19 cellular contexts compared by ENCODE assay signal in genomic region chr11:10480026-10480425, GRCh38. TPM values are rescaled to one million over a fixed set of nuclear protein-coding genes. Genes with fewer than 3 reads are reported as not detected.
DNase-seq lines count a peak whose midpoint lies in the region; ATAC-seq and TF ChIP-seq lines count a peak whose summit lies in the region.
"Had no signal": no experiment of that assay in that cellular context is flagged by ENCODE, and none has a peak within 500 bp of the region (broad histone marks: within the 10 kb centered on the region; RNA-seq: fewer than 3 reads in every experiment).

No MANE protein-coding gene starts in this region.

- H3K4me3 ChIP-seq in heart left ventricle, result no peak overlapping the region
- H3K4me3 ChIP-seq: BLaER1 treated with 17β-estradiol and CSF1 and Interleukin-3, amounts not matched to agents 10 nM and 100 nM; Peyer's patch had no signal

- peaks cover 0 to 34% (median 0%) of the 10 kb centered on the region in 9 donors for H3K36me3 ChIP-seq in heart left ventricle
- H3K36me3 ChIP-seq: Peyer's patch had no signal

- H3K27me3 Mint-ChIP-seq in activated T-cell treated with anti-CD3 and anti-CD28 coated beads, Interleukin-2, amount 50 U/mL, for 24 hours, result no peaks in the 10 kb centered on the region
- no peaks in the 10 kb centered on the region for H3K27me3 Mint-ChIP-seq in memory B cell

- H3K9me3 Mint-ChIP-seq in activated T-cell treated with anti-CD3 and anti-CD28 coated beads, Interleukin-2, amount 50 U/mL, for 24 hours, result no peaks in the 10 kb centered on the region
- H3K9me3 Mint-ChIP-seq in memory B cell, result no peaks in the 10 kb centered on the region

- peaks cover 3% of the 10 kb centered on the region for H3K4me1 Mint-ChIP-seq in activated T-cell treated with anti-CD3 and anti-CD28 coated beads, Interleukin-2, amount 50 U/mL, for 24 hours (ENCODE audit: low read depth)
- peaks cover 30% of the 10 kb centered on the region for H3K4me1 Mint-ChIP-seq in memory B cell

- no peak overlapping the region for H3K4me3 Mint-ChIP-seq in activated T-cell treated with anti-CD3 and anti-CD28 coated beads, Interleukin-2, amount 50 U/mL, for 24 hours
- no peak overlapping the region for H3K4me3 Mint-ChIP-seq in memory B cell

- no peaks in the 10 kb centered on the region for H3K9me3 ChIP-seq in heart left ventricle
- H3K9me3 ChIP-seq: BLaER1 treated with 17β-estradiol and CSF1 and Interleukin-3, amounts not matched to agents 10 nM and 100 nM; Peyer's patch had no signal

- peaks cover 66% of the 10 kb centered on the region for H3K36me3 Mint-ChIP-seq in activated T-cell treated with anti-CD3 and anti-CD28 coated beads, Interleukin-2, amount 50 U/mL, for 24 hours (ENCODE audit: low read depth)
- peaks cover 42% of the 10 kb centered on the region for H3K36me3 Mint-ChIP-seq in memory B cell

- H3K27ac Mint-ChIP-seq in activated T-cell treated with anti-CD3 and anti-CD28 coated beads, Interleukin-2, amount 50 U/mL, for 24 hours, result peak overlapping the region; percentile 40
- peak overlapping the region; percentile 62 for H3K27ac Mint-ChIP-seq in memory B cell

- DNase-seq in activated T-cell treated with anti-CD3 and anti-CD28 coated beads, Interleukin-2, amount 50 U/mL, for 24 hours, result peak; percentile 12
- no peak for DNase-seq in activated T-cell treated with anti-CD3 and anti-CD28 coated beads, Interleukin-2, amount 50 U/mL, for 48 hours
- peak; percentile 59 for DNase-seq in NCI-H446 treated with DMSO at 0.1 percent for 48 hours (lab: John Stamatoyannopoulos, UW)
- no peak for DNase-seq in memory B cell (ENCODE audit: low spot score in 2 of 2)
- no peak for DNase-seq in DMS53 treated with DMSO at 0.1 percent for 48 hours (lab: John Stamatoyannopoulos, UW; ENCODE audit: unreplicated experiment)
- DNase-seq in heart left ventricle, result no peak
- no peak for DNase-seq in stimulated activated CD4-positive, alpha-beta T cell treated with anti-CD3 and anti-CD28 coated beads, Interleukin-12 subunit alpha, Interleukin-12 subunit beta, amount 100 ng/mL, for 4 hours
- DNase-seq: ACHN, DMS79, IMR-90, NCI-H1105, NCI-H146, NCI-H2029, NCI-H2227 treated with DMSO at 0.1 percent for 48 hours, NCI-H524 treated with DMSO at 0.1 percent for 48 hours had no signal

- no peak for ATAC-seq in memory B cell (ENCODE audit: low read depth)
- no peak for ATAC-seq in heart left ventricle

- no peak for TF ChIP-seq CTCF in heart left ventricle (IDR thresholded peaks at IDR 0.05)

- H3K27ac ChIP-seq in temporal lobe (ENCODE audit: low read depth, low read length), result peak overlapping the region; percentile 31
- H3K27ac ChIP-seq in heart left ventricle, result no peak overlapping the region
- H3K27ac ChIP-seq: 22Rv1; BLaER1 treated with 17β-estradiol and CSF1 and Interleukin-3, amounts not matched to agents 10 nM and 100 nM; Peyer's patch had no signal

- 75 to 86% (median 80%) methylated on average over 6 of the region's 6 CpGs for WGBS in heart left ventricle, 4 donors

- intact Hi-C loops in heart left ventricle (cut with DNase I), result no loop called here

- no peaks in the 10 kb centered on the region for H3K4me1 ChIP-seq in heart left ventricle
- H3K4me1 ChIP-seq: Peyer's patch had no signal

- TF ChIP-seq POLR2A in heart left ventricle (IDR thresholded peaks at IDR 0.05), result no peak

- H3K27me3 ChIP-seq in heart left ventricle, result no peaks in the 10 kb centered on the region
- H3K27me3 ChIP-seq: BLaER1 treated with 17β-estradiol and CSF1 and Interleukin-3, amounts not matched to agents 10 nM and 100 nM; Peyer's patch had no signal

RNA-seq across cellular contexts. Expression of gene AMPD3, which starts 25.0 kb away (rescaled TPM):
- total RNA-seq in temporal lobe, result 0.98 TPM
- total RNA-seq in heart left ventricle, result 10 to 100 TPM in 1 of 9 donors, 1 to 10 TPM in 8; 2.3 to 16.8 (median 3.0) TPM
- polyA plus RNA-seq in heart left ventricle, result 1 to 10 TPM; 1.0 to 1.1 TPM

Comparison
In these comparisons a context has a peak if more than half of its experiments do, and no peak if none do; other contexts are left out.
1. DNase-seq: peak in activated T-cell treated with anti-CD3 and anti-CD28 coated beads, Interleukin-2, amount 50 U/mL, for 24 hours (single experiment) and NCI-H446 treated with DMSO at 0.1 percent for 48 hours (single experiment); none in activated T-cell treated with anti-CD3 and anti-CD28 coated beads, Interleukin-2, amount 50 U/mL, for 48 hours (0 of 2), memory B cell (0 of 2), DMS53 treated with DMSO at 0.1 percent for 48 hours (single experiment), heart left ventricle (0 of 5) and stimulated activated CD4-positive, alpha-beta T cell treated with anti-CD3 and anti-CD28 coated beads, Interleukin-12 subunit alpha, Interleukin-12 subunit beta, amount 100 ng/mL, for 4 hours (single experiment).